Comparison of ENCODE assay signal across 17 cellular contexts in genomic region chr5:50328193-50328729, GRCh38.
DNase-seq lines count a peak whose midpoint lies in the region; ATAC-seq lines count a peak whose summit lies in the region.
"Had no signal": no experiment of that assay in that cellular context is flagged by ENCODE, and none has a peak within 500 bp of the region (broad histone marks: within the 10 kb centered on the region; RNA-seq: fewer than 3 reads in every experiment).

No MANE protein-coding gene starts in this region.

- H3K4me1 ChIP-seq in Karpas-422 (ENCODE audit: low read length): no peaks in the 10 kb centered on the region
- peaks cover 0 to 9% of the 10 kb centered on the region in 2 donors for H3K4me1 ChIP-seq in naive thymus-derived CD4-positive, alpha-beta T cell (ENCODE audit: control insufficient read depth in 2 of 2, insufficient read depth in 2 of 2, low read length in 2 of 2)
- H3K4me1 ChIP-seq: Caco-2 had no signal

- peaks cover 20% of the 10 kb centered on the region for H3K9me3 Mint-ChIP-seq in stimulated activated naive CD8-positive, alpha-beta T cell treated with anti-CD3 and anti-CD28 coated beads, Interleukin-15, Interleukin-2, amounts not matched to agents 100 ng/mL and 50 ng/mL, for 24 hours
- peaks cover 5 to 33% (median 13%) of the 10 kb centered on the region in 11 donors for H3K9me3 Mint-ChIP-seq in naive thymus-derived CD4-positive, alpha-beta T cell

- peaks cover 12% of the 10 kb centered on the region for H3K36me3 Mint-ChIP-seq in stimulated activated naive CD8-positive, alpha-beta T cell treated with anti-CD3 and anti-CD28 coated beads, Interleukin-15, Interleukin-2, amounts not matched to agents 100 ng/mL and 50 ng/mL, for 24 hours (ENCODE audit: low read depth)
- H3K36me3 Mint-ChIP-seq in naive thymus-derived CD4-positive, alpha-beta T cell: peaks cover 8 to 21% (median 15%) of the 10 kb centered on the region in 5 donors

- CTCF ChIA-PET in naive thymus-derived CD4-positive, alpha-beta T cell (lab: Charles Lee): interaction anchor here (0.7 kb wide), 1 partner anchor 488 kb away, joined by 3 read pairs; no protein-coding TSS in a partner anchor

- H3K9ac ChIP-seq in Karpas-422 (ENCODE audit: low read length): no peak overlapping the region

- H3K9me2 ChIP-seq in Karpas-422 (replicated peaks; ENCODE audit: insufficient read depth, low read length): no peaks in the 10 kb centered on the region

- no peaks in the 10 kb centered on the region for H3K27me3 ChIP-seq in Karpas-422 (ENCODE audit: low read length)
- H3K27me3 ChIP-seq in naive thymus-derived CD4-positive, alpha-beta T cell (ENCODE audit: control insufficient read depth in 2 of 2, insufficient read depth in 2 of 2, low read length in 2 of 2): no peaks in the 10 kb centered on the region

- no peaks in the 10 kb centered on the region for H3K36me3 ChIP-seq in Karpas-422 (ENCODE audit: insufficient read depth, low read length)
- no peaks in the 10 kb centered on the region for H3K36me3 ChIP-seq in naive thymus-derived CD4-positive, alpha-beta T cell (ENCODE audit: control insufficient read depth in 2 of 3, insufficient read depth in 3 of 3, low read length in 3 of 3)

- DNase-seq in stimulated activated naive CD8-positive, alpha-beta T cell treated with anti-CD3 and anti-CD28 coated beads, Interleukin-15, Interleukin-2, amounts not matched to agents 100 U/mL and 50 U/mL, for 24 hours: no peak
- DNase-seq in Karpas-422: peak; percentile 28
- peak in 2 of 9 donors; percentile 1 for DNase-seq in naive thymus-derived CD4-positive, alpha-beta T cell
- DNase-seq in hippocampal formation (lab: John Stamatoyannopoulos, UW): no peak
- DNase-seq in NCI-H774 (lab: John Stamatoyannopoulos, UW): no peak
- no peak for DNase-seq in middle frontal gyrus (ENCODE audit: extremely low spot score, low spot score)
- DNase-seq: C1 segment of cervical spinal cord, Caco-2, GDM1, HCEC 1CT, NCI-H1105 treated with DMSO at 0.1 percent for 48 hours, NCI-H1694, NCI-H2081 treated with DMSO at 0.1 percent for 48 hours, Right ventricle myocardium superior had no signal

- H3K4me2 ChIP-seq in Karpas-422 (ENCODE audit: low read depth, low read length, poor library complexity, severe bottlenecking): no peak overlapping the region
- H3K4me2 ChIP-seq: GM23338 had no signal

- no peak for ATAC-seq in stimulated activated naive CD8-positive, alpha-beta T cell treated with anti-CD3 and anti-CD28 coated beads, Interleukin-15, Interleukin-2, amounts not matched to agents 100 U/mL and 50 U/mL, for 24 hours
- ATAC-seq in naive thymus-derived CD4-positive, alpha-beta T cell: peak; percentile 38
- ATAC-seq: GM23338 had no signal

- H2AFZ ChIP-seq in Karpas-422 (ENCODE audit: low read length): no peak overlapping the region
- H2AFZ ChIP-seq: GM23338 had no signal

- H3K4me3 Mint-ChIP-seq in stimulated activated naive CD8-positive, alpha-beta T cell treated with anti-CD3 and anti-CD28 coated beads, Interleukin-15, Interleukin-2, amounts not matched to agents 100 ng/mL and 50 ng/mL, for 24 hours: peak overlapping the region; percentile 23
- H3K4me3 Mint-ChIP-seq in naive thymus-derived CD4-positive, alpha-beta T cell: peak overlapping the region in 7 of 10 donors; percentile 11 to 54 (median 44)
- H3K4me3 Mint-ChIP-seq: GM23338 had no signal

- POLR2A ChIA-PET in naive thymus-derived CD4-positive, alpha-beta T cell (lab: Charles Lee): interaction anchor here (0.9 kb wide), 1 partner anchor 105 kb away, joined by 6 read pairs; no protein-coding TSS in a partner anchor

- no peaks in the 10 kb centered on the region for H3K27me3 Mint-ChIP-seq in stimulated activated naive CD8-positive, alpha-beta T cell treated with anti-CD3 and anti-CD28 coated beads, Interleukin-15, Interleukin-2, amounts not matched to agents 100 ng/mL and 50 ng/mL, for 24 hours
- peaks cover 0 to 14% (median 0%) of the 10 kb centered on the region in 5 donors for H3K27me3 Mint-ChIP-seq in naive thymus-derived CD4-positive, alpha-beta T cell

- H3K27ac ChIP-seq in Karpas-422 (ENCODE audit: low read length): no peak overlapping the region
- H3K27ac ChIP-seq in naive thymus-derived CD4-positive, alpha-beta T cell (ENCODE audit: low read depth, low read length): no peak overlapping the region
- H3K27ac ChIP-seq: SK-N-MC had no signal

- intact Hi-C loops in naive thymus-derived CD4-positive, alpha-beta T cell (cut with micrococcal nuclease): loop anchor here (5.0 to 10.0 kb wide), 2 partner anchors 87 to 424 kb away; no protein-coding TSS in a partner anchor

- no peak overlapping the region for H3K4me3 ChIP-seq in Karpas-422 (ENCODE audit: low read length)
- H3K4me3 ChIP-seq in naive thymus-derived CD4-positive, alpha-beta T cell (ENCODE audit: low read length): peak overlapping the region; percentile 7
- H3K4me3 ChIP-seq: GM23338, SK-N-MC had no signal

- no peaks in the 10 kb centered on the region for H3K79me2 ChIP-seq in Karpas-422 (ENCODE audit: low read length)

- H4K20me1 ChIP-seq in Karpas-422 (ENCODE audit: insufficient read depth, low read depth, low read length): no peaks in the 10 kb centered on the region

- H3K27ac Mint-ChIP-seq in stimulated activated naive CD8-positive, alpha-beta T cell treated with anti-CD3 and anti-CD28 coated beads, Interleukin-15, Interleukin-2, amounts not matched to agents 100 ng/mL and 50 ng/mL, for 24 hours: no peak overlapping the region
- H3K27ac Mint-ChIP-seq in naive thymus-derived CD4-positive, alpha-beta T cell: peak overlapping the region in 5 of 9 donors; percentile 30 to 75 (median 54)
- H3K27ac Mint-ChIP-seq: GM23338 had no signal

- no peaks in the 10 kb centered on the region for H3K9me3 ChIP-seq in Karpas-422 (ENCODE audit: low read length)
- H3K9me3 ChIP-seq in naive thymus-derived CD4-positive, alpha-beta T cell (ENCODE audit: control insufficient read depth in 2 of 3, low read length in 3 of 3): no peaks in the 10 kb centered on the region
- H3K9me3 ChIP-seq: Caco-2 had no signal

- peaks cover 16% of the 10 kb centered on the region for H3K4me1 Mint-ChIP-seq in stimulated activated naive CD8-positive, alpha-beta T cell treated with anti-CD3 and anti-CD28 coated beads, Interleukin-15, Interleukin-2, amounts not matched to agents 100 ng/mL and 50 ng/mL, for 24 hours (ENCODE audit: low read depth)
- H3K4me1 Mint-ChIP-seq in naive thymus-derived CD4-positive, alpha-beta T cell: peaks cover 12 to 29% (median 22%) of the 10 kb centered on the region in 7 donors
- H3K4me1 Mint-ChIP-seq: GM23338 had no signal
